Comparison of ENCODE assay signal across 1 cellular context in genomic region chr17:63382136-63382535, GRCh38.
TF ChIP-seq lines count a peak whose summit lies in the region.

No MANE protein-coding gene starts in this region.

TF ChIP-seq in IMR-90, 13 proteins besides CTCF, POLR2A, EP300 and RAD21 (continued from another document):
- TF ChIP-seq ELK1 (IDR thresholded peaks at IDR 0.05; ENCODE audit: borderline replicate concordance, low read depth, low read length) (no peak), RCOR1 (IDR thresholded peaks at IDR 0.05; ENCODE audit: insufficient replicate concordance, low read length) (no peak), NFE2L2 (IDR thresholded peaks at IDR 0.05; ENCODE audit: low read depth, low read length) (no peak)
TF ChIP-seq in IMR-90: peak in this region for 0.
